In genomic region chr12:26831959-26832816, GRCh38 we compare ENCODE assay signal across 8 cellular contexts.
DNase-seq lines count a peak whose midpoint lies in the region; ATAC-seq lines count a peak whose summit lies in the region.

No MANE protein-coding gene starts in this region.

- DNase-seq in NOMO-1 treated with DMSO at 0.1 percent for 48 hours (lab: John Stamatoyannopoulos, UW; ENCODE audit: unreplicated experiment) = peak; percentile 87
- peak; percentile 50 for DNase-seq in activated T-cell treated with anti-CD3 and anti-CD28 coated beads for 1 hour (ENCODE audit: low read depth)
- DNase-seq in epithelial cell of prostate (ENCODE audit: low read depth, low spot score) = peak; percentile 12
- peak; percentile 34 to 41 for DNase-seq in stimulated activated CD8-positive, alpha-beta memory T cell treated with anti-CD3 and anti-CD28 coated beads, Interleukin-7, amount 100 ng/mL, for 1 hour (ENCODE audit: low read depth in 2 of 2)

- peak overlapping the region; percentile 81 for H3K27ac ChIP-seq in BLaER1
- H3K27ac ChIP-seq in epithelial cell of prostate = peak overlapping the region; percentile 90

- H3K27me3 ChIP-seq in BLaER1 (no peaks in the 10 kb centered on the region), mucosa of stomach (ENCODE audit: control insufficient read depth, insufficient read depth, low read length) (no peaks in the 10 kb centered on the region)

- H3K4me2 ChIP-seq in BLaER1 = peak overlapping the region; percentile 85

- H3K9ac ChIP-seq in BLaER1 = peak overlapping the region; percentile 85
- H3K9ac ChIP-seq in mucosa of stomach (ENCODE audit: low read length) = peak overlapping the region; percentile 93

- H3K9me3 ChIP-seq in BLaER1 (no peaks in the 10 kb centered on the region), mucosa of stomach (ENCODE audit: control insufficient read depth, low read length) (no peaks in the 10 kb centered on the region)

- H4K20me1 ChIP-seq in BLaER1 = peaks cover 21% of the 10 kb centered on the region

- ATAC-seq in GM19043 (IDR thresholded peaks at IDR 0.05; ENCODE audit: low read depth, unreplicated experiment) (peak; percentile 46), HG03280 (IDR thresholded peaks at IDR 0.05; ENCODE audit: unreplicated experiment) (peak; percentile 56)

- H3K36me3 ChIP-seq in BLaER1 (no peaks in the 10 kb centered on the region), mucosa of stomach (ENCODE audit: control insufficient read depth, insufficient read depth, low read length) (no peaks in the 10 kb centered on the region)

- H3K4me1 ChIP-seq in BLaER1 (peaks cover 17% of the 10 kb centered on the region), mucosa of stomach (ENCODE audit: control insufficient read depth, insufficient read depth, low read length) (peaks cover 12% of the 10 kb centered on the region)

- H3K4me3 ChIP-seq in BLaER1 (peak overlapping the region; percentile 92), mucosa of stomach (ENCODE audit: low read length) (peak overlapping the region; percentile 90)

Comparison
In these comparisons a context has a peak if more than half of its experiments do, and no peak if none do; other contexts are left out.
1. Peak in every context shown above with its lines: DNase-seq, ATAC-seq, H3K4me3 ChIP-seq and H3K27ac ChIP-seq.
2. DNase-seq: peak in every context shown above with its lines; median percentile 87 in NOMO-1 treated with DMSO at 0.1 percent for 48 hours; 50 in activated T-cell treated with anti-CD3 and anti-CD28 coated beads for 1 hour; 38 in stimulated activated CD8-positive, alpha-beta memory T cell treated with anti-CD3 and anti-CD28 coated beads, Interleukin-7, amount 100 ng/mL, for 1 hour; 12 in epithelial cell of prostate.